20 cellular contexts compared by ENCODE assay signal in the genomic region with DNA sequence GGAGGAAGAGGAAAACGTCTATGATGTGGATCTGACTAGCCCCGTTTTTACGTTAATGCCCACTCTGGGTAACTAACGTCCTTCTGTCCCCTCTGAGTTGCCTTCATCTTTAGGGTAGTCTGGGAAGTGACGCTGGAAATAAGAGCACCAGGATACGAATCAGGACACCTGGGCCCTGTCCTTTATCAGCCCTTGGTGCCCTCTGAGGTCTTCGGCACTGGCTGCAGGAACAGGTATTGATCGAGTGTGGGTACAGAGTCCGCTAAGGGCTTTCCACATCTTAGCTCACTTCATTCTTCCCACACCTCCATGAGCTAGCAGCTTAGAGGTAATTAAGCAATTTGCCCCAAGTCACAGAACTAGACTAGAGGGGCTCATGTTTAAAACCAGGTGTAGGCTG.
A peak's percentile ranks its signal among the peaks of the same experiment; 100 is the strongest.
DNase-seq lines count a peak whose midpoint lies in the region; ATAC-seq and TF ChIP-seq lines count a peak whose summit lies in the region.
"Had no signal": no experiment of that assay in that cellular context is flagged by ENCODE, and none has a peak within 500 bp of the region (broad histone marks: within the 10 kb centered on the region; RNA-seq: fewer than 3 reads in every experiment).

No MANE protein-coding gene starts in this region.

- no peaks in the 10 kb centered on the region for H4K20me1 ChIP-seq in SK-N-SH (ENCODE audit: insufficient read depth)
- H4K20me1 ChIP-seq: BLaER1 treated with 17β-estradiol and CSF1 and Interleukin-3, amounts not matched to agents 10 nM and 100 nM had no signal

- H2BK5ac ChIP-seq in trophoblast cell (ENCODE audit: low read depth, low read length, poor library complexity) = no peak overlapping the region

- H3K4me2 ChIP-seq in SK-N-SH (0 out of 2 replicates have a peak overlapping the region, but pooled peaks have one; percentile 13), trophoblast cell (ENCODE audit: low read length) (no peak overlapping the region)
- H3K4me2 ChIP-seq: BLaER1 treated with 17β-estradiol and CSF1 and Interleukin-3, amounts not matched to agents 10 nM and 100 nM had no signal

- peaks cover 95% of the 10 kb centered on the region for H3K79me2 ChIP-seq in SK-N-SH (ENCODE audit: insufficient read depth)
- peaks cover 2% of the 10 kb centered on the region for H3K79me2 ChIP-seq in trophoblast cell (ENCODE audit: control insufficient read depth, insufficient read depth, low read length, poor library complexity)

- H3F3A ChIP-seq in SK-N-SH (replicated peaks; ENCODE audit: insufficient read depth) = peaks cover 46% of the 10 kb centered on the region

- H3K27ac ChIP-seq in SK-N-SH (ENCODE audit: low read depth in 2 of 2, low read length in 1 of 2) (peak overlapping the region; percentile 50 to 93), coronary artery (no peak overlapping the region), trophoblast cell (ENCODE audit: low read depth, low read length) (no peak overlapping the region)
- H3K27ac ChIP-seq: 22Rv1; BLaER1 treated with 17β-estradiol and CSF1 and Interleukin-3, amounts not matched to agents 10 nM and 100 nM had no signal

- H4K91ac ChIP-seq in trophoblast cell (ENCODE audit: low read depth, low read length) = peak overlapping the region; percentile 68

- DNase-seq in SK-N-SH (no peak), coronary artery (ENCODE audit: low spot score) (peak; percentile 50), trophoblast cell (no peak), glomerular visceral epithelial cell (ENCODE audit: extremely low spot score) (no peak)
- DNase-seq: ACHN; AML-193; BE2C; CD4-positive, alpha-beta T cell; CD8-positive, alpha-beta memory T cell; DMS 273 treated with DMSO at 0.1 percent for 48 hours; DMS79 treated with DMSO at 0.1 percent for 48 hours; GF-D8; GOT3; H7; HCEC 1CT had no signal

- peaks cover 18% of the 10 kb centered on the region for H3K79me1 ChIP-seq in trophoblast cell (ENCODE audit: low read length)

- no peaks in the 10 kb centered on the region for H3K27me3 ChIP-seq in SK-N-SH (ENCODE audit: insufficient read depth)
- H3K27me3 ChIP-seq in trophoblast cell (ENCODE audit: insufficient read depth, low read length) = no peaks in the 10 kb centered on the region
- H3K27me3 ChIP-seq: BE2C; BLaER1 treated with 17β-estradiol and CSF1 and Interleukin-3, amounts not matched to agents 10 nM and 100 nM had no signal

- no peak for ATAC-seq in SK-N-SH treated with all-trans-retinoic acid at 6 μM for 48 hours
- ATAC-seq in GM18511 (IDR thresholded peaks at IDR 0.05; ENCODE audit: unreplicated experiment) = no peak
- no peak for ATAC-seq in HG02588 (IDR thresholded peaks at IDR 0.05; ENCODE audit: unreplicated experiment)

- H3K9me2 ChIP-seq in SK-N-SH = no peaks in the 10 kb centered on the region

- H2AK5ac ChIP-seq in trophoblast cell (ENCODE audit: low read length) = peak overlapping the region; percentile 10

- CTCF ChIA-PET in SK-N-SH (lab: Yijun Ruan, JAX) = interaction anchor here (0.6 to 4.4 kb wide), 11 partner anchors 9 to 866 kb away, joined by 3 to 19 read pairs (median 4); no protein-coding TSS in a partner anchor

- H3K14ac ChIP-seq in trophoblast cell (ENCODE audit: low read length) = no peak overlapping the region

- TF ChIP-seq RAD21 in SK-N-SH (IDR thresholded peaks at IDR 0.05; ENCODE audit: low read length) = no peak

- H2BK120ac ChIP-seq in trophoblast cell (ENCODE audit: insufficient read depth, low read length, poor library complexity) = peak overlapping the region; percentile 35

- no peak overlapping the region for H4K8ac ChIP-seq in trophoblast cell (ENCODE audit: low read depth, low read length)

- no peak overlapping the region for H3K4ac ChIP-seq in trophoblast cell (ENCODE audit: low read depth, low read length)

- peaks cover 70 to 71% of the 10 kb centered on the region in 2 experiments for H3K36me3 ChIP-seq in SK-N-SH (replicated peaks in 1 of 2; ENCODE audit: control insufficient read depth in 1 of 2, insufficient read depth in 2 of 2, low read length in 1 of 2)
- peaks cover 5 to 11% of the 10 kb centered on the region in 2 experiments for H3K36me3 ChIP-seq in trophoblast cell (ENCODE audit: control insufficient read depth in 1 of 2, insufficient read depth in 2 of 2, low read length in 2 of 2)
- H3K36me3 ChIP-seq: BE2C; BLaER1 treated with 17β-estradiol and CSF1 and Interleukin-3, amounts not matched to agents 10 nM and 100 nM had no signal

- H2BK12ac ChIP-seq in trophoblast cell (ENCODE audit: low read length) = peak overlapping the region; percentile 5

- H3K9me3 ChIP-seq in SK-N-SH (no peaks in the 10 kb centered on the region), trophoblast cell (ENCODE audit: insufficient read depth, low read depth, low read length) (no peaks in the 10 kb centered on the region)
- H3K9me3 ChIP-seq: BE2C; BLaER1 treated with 17β-estradiol and CSF1 and Interleukin-3, amounts not matched to agents 10 nM and 100 nM had no signal

- H4K12ac ChIP-seq in trophoblast cell (ENCODE audit: low read depth, low read length) = peak overlapping the region; percentile 67

- no peak for TF ChIP-seq CTCF in SK-N-SH (IDR thresholded peaks at IDR 0.05)
- no peak for TF ChIP-seq CTCF in coronary artery (IDR thresholded peaks at IDR 0.05)

- H2AFZ ChIP-seq in SK-N-SH (ENCODE audit: low read depth) (no peak overlapping the region), trophoblast cell (ENCODE audit: insufficient read depth, low read length, poor library complexity) (no peak overlapping the region)

- H3K9ac ChIP-seq in SK-N-SH (peak overlapping the region; percentile 23; the same call in 1 of the 2 replicates), trophoblast cell (ENCODE audit: low read length) (no peak overlapping the region)
- H3K9ac ChIP-seq: BLaER1 treated with 17β-estradiol and CSF1 and Interleukin-3, amounts not matched to agents 10 nM and 100 nM had no signal

- H3K4me3 ChIP-seq in SK-N-SH (ENCODE audit: low read depth in 2 of 2, low read length in 1 of 2) (no peak overlapping the region), coronary artery (no peak overlapping the region), trophoblast cell (ENCODE audit: low read depth, low read length) (no peak overlapping the region)
- H3K4me3 ChIP-seq: BLaER1 treated with 17β-estradiol and CSF1 and Interleukin-3, amounts not matched to agents 10 nM and 100 nM had no signal

- no peak overlapping the region for H3K18ac ChIP-seq in trophoblast cell (ENCODE audit: low read length)

- H3K4me1 ChIP-seq in SK-N-SH (ENCODE audit: control insufficient read depth in 1 of 2, insufficient read depth in 2 of 2, low read depth in 1 of 2, low read length in 1 of 2) (peaks cover 24 to 46% of the 10 kb centered on the region in 2 experiments), trophoblast cell (ENCODE audit: control insufficient read depth in 1 of 2, insufficient read depth in 2 of 2, low read length in 2 of 2) (peaks cover 16 to 18% of the 10 kb centered on the region in 2 experiments)
- H3K4me1 ChIP-seq: BE2C had no signal

- TF ChIP-seq EP300 in SK-N-SH (IDR thresholded peaks at IDR 0.05; ENCODE audit: borderline replicate concordance in 1 of 2, low read depth in 1 of 2, low read length in 1 of 2) = no peak

- POLR2A ChIA-PET in SK-N-SH (lab: Yijun Ruan, JAX) = no interaction called here

- H3K23ac ChIP-seq in trophoblast cell (ENCODE audit: low read length) = no peak overlapping the region

- 88% methylated on average over 9 of the region's 9 CpGs for WGBS in SK-N-SH (ENCODE audit: low lambda C conversion rate)
- no CpG with 5 or more reads among the region's 9 CpGs for whole genome bisulfite sequencing in trophoblast cell (ENCODE audit: extremely low coverage, insufficient coverage, insufficient read length)

TF ChIP-seq in SK-N-SH, 30 proteins besides CTCF, POLR2A, EP300 and RAD21 (continues in another document):
- no peak for TF ChIP-seq RXRA (IDR thresholded peaks at IDR 0.05; ENCODE audit: borderline replicate concordance, low read depth)
- TF ChIP-seq, protein P1, sequence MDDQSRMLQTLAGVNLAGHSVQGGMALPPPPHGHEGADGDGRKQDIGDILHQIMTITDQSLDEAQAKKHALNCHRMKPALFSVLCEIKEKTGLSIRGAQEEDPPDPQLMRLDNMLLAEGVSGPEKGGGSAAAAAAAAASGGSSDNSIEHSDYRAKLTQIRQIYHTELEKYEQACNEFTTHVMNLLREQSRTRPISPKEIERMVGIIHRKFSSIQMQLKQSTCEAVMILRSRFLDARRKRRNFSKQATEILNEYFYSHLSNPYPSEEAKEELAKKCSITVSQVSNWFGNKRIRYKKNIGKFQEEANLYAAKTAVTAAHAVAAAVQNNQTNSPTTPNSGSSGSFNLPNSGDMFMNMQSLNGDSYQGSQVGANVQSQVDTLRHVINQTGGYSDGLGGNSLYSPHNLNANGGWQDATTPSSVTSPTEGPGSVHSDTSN (IDR thresholded peaks at IDR 0.05) = no peak
- TF ChIP-seq FOSL2 (IDR thresholded peaks at IDR 0.05; ENCODE audit: borderline replicate concordance, low read depth) = no peak
- no peak for TF ChIP-seq GABPA (IDR thresholded peaks at IDR 0.05; ENCODE audit: low read depth)
- no peak for TF ChIP-seq MXI1 (IDR thresholded peaks at IDR 0.05; ENCODE audit: low read depth, low read length)
- no peak for TF ChIP-seq TCF12 (IDR thresholded peaks at IDR 0.05)

TF ChIP-seq in SK-N-SH treated with all-trans-retinoic acid at 6 μM for 48 hours, 23 proteins besides CTCF, POLR2A, EP300 and RAD21 (continues in another document):
- no peak for TF ChIP-seq ARNTL (CRISPR knock-in tag; IDR thresholded peaks at IDR 0.05; ENCODE audit: borderline replicate concordance, low read depth)
- TF ChIP-seq ZNF8 (CRISPR knock-in tag; IDR thresholded peaks at IDR 0.05) = no peak
- TF ChIP-seq, protein P2, sequence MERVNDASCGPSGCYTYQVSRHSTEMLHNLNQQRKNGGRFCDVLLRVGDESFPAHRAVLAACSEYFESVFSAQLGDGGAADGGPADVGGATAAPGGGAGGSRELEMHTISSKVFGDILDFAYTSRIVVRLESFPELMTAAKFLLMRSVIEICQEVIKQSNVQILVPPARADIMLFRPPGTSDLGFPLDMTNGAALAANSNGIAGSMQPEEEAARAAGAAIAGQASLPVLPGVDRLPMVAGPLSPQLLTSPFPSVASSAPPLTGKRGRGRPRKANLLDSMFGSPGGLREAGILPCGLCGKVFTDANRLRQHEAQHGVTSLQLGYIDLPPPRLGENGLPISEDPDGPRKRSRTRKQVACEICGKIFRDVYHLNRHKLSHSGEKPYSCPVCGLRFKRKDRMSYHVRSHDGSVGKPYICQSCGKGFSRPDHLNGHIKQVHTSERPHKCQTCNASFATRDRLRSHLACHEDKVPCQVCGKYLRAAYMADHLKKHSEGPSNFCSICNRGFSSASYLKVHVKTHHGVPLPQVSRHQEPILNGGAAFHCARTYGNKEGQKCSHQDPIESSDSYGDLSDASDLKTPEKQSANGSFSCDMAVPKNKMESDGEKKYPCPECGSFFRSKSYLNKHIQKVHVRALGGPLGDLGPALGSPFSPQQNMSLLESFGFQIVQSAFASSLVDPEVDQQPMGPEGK (CRISPR knock-in tag; IDR thresholded peaks at IDR 0.05; ENCODE audit: borderline replicate concordance) = no peak
- no peak for TF ChIP-seq ZNF565 (CRISPR knock-in tag; conservative IDR thresholded peaks at IDR 0.05; ENCODE audit: low read depth)

Comparison
In these comparisons a context has a peak if more than half of its experiments do, and no peak if none do; other contexts are left out.
1. H3K27ac ChIP-seq: peak in SK-N-SH (2 of 2); none in coronary artery (0 of 2) and trophoblast cell (single experiment).